11 cellular contexts compared by ENCODE assay signal in genomic region chr6:91299544-91300491, GRCh38.
DNase-seq lines count a peak whose midpoint lies in the region; ATAC-seq and TF ChIP-seq lines count a peak whose summit lies in the region.
"Had no signal": no experiment of that assay in that cellular context is flagged by ENCODE, and none has a peak within 500 bp of the region (broad histone marks: within the 10 kb centered on the region; RNA-seq: fewer than 3 reads in every experiment).

No MANE protein-coding gene starts in this region.

- H3K14ac ChIP-seq in neuronal stem cell (ENCODE audit: low read length): no peak overlapping the region

- TF ChIP-seq CTCF in fibroblast of mammary gland (conservative IDR thresholded peaks at IDR 0.05; ENCODE audit: control insufficient read depth, insufficient read depth, low read depth, low read length): no peak
- TF ChIP-seq CTCF in uterus (IDR thresholded peaks at IDR 0.05): no peak

- no peak overlapping the region for H4K91ac ChIP-seq in neuronal stem cell (ENCODE audit: low read depth, low read length, poor library complexity)

- WGBS in neuronal stem cell (ENCODE audit: extremely low coverage in 2 of 2, insufficient read length in 2 of 2, insufficient replicate concordance in 1 of 2), 2 donors: no CpG with 5 or more reads among the region's 7 CpGs

- intact Hi-C loops in uterus (cut with DNase I; ENCODE audit: low total_unique reads): no loop called here

- H2AFZ ChIP-seq in neuronal stem cell (ENCODE audit: low read length): no peak overlapping the region

- no peak overlapping the region for H3K4ac ChIP-seq in neuronal stem cell (ENCODE audit: low read length)

- H3K36me3 ChIP-seq in neuronal stem cell (replicated peaks in 1 of 2; ENCODE audit: control insufficient read depth in 2 of 2, insufficient read depth in 2 of 2, low read length in 2 of 2) (no peaks in the 10 kb centered on the region), uterus (no peaks in the 10 kb centered on the region)

- no peak for ATAC-seq in HG03159 (IDR thresholded peaks at IDR 0.05; ENCODE audit: unreplicated experiment)

- H3K23ac ChIP-seq in neuronal stem cell (ENCODE audit: low read depth, low read length, poor library complexity): no peak overlapping the region

- H2BK15ac ChIP-seq in neuronal stem cell (ENCODE audit: low read length): no peak overlapping the region

- H3K9ac ChIP-seq in neuronal stem cell (ENCODE audit: low read depth, low read length, poor library complexity): no peak overlapping the region

- TF ChIP-seq POLR2A in uterus (IDR thresholded peaks at IDR 0.05): no peak

- H3K27ac ChIP-seq in neuronal stem cell (replicated peaks; ENCODE audit: low read length) (no peak overlapping the region), uterus (no peak overlapping the region)

- H3K79me1 ChIP-seq in neuronal stem cell (ENCODE audit: low read depth, low read length): no peaks in the 10 kb centered on the region

- peaks cover 0 to 15% (median 3%) of the 10 kb centered on the region in 3 experiments for H3K27me3 ChIP-seq in neuronal stem cell (ENCODE audit: control insufficient read depth in 3 of 3, insufficient read depth in 3 of 3, low read depth in 1 of 3, low read length in 3 of 3)
- H3K27me3 ChIP-seq in uterus: no peaks in the 10 kb centered on the region

- no peak overlapping the region for H2BK12ac ChIP-seq in neuronal stem cell (ENCODE audit: low read length)

- H2AK5ac ChIP-seq in neuronal stem cell (ENCODE audit: low read depth, low read length): no peak overlapping the region

- no peak overlapping the region for H3K4me2 ChIP-seq in neuronal stem cell (ENCODE audit: insufficient read depth, low read length, poor library complexity, severe bottlenecking)

- H3K4me1 ChIP-seq in neuronal stem cell (ENCODE audit: control insufficient read depth in 2 of 2, insufficient read depth in 1 of 2, low read depth in 1 of 2, low read length in 2 of 2): peaks cover 3% of the 10 kb centered on the region in 2 donors
- H3K4me1 ChIP-seq in uterus: peaks cover 0 to 3% of the 10 kb centered on the region in 2 donors

- no peak overlapping the region for H4K8ac ChIP-seq in neuronal stem cell (ENCODE audit: low read depth, low read length)

- DNase-seq in DMS79 treated with DMSO at 0.1 percent for 48 hours (lab: John Stamatoyannopoulos, UW): peak; percentile 20
- DNase-seq in NCI-H345 treated with DMSO at 0.1 percent for 48 hours (lab: John Stamatoyannopoulos, UW; ENCODE audit: unreplicated experiment): peak; percentile 44
- DNase-seq in fibroblast of mammary gland (ENCODE audit: low read depth): peak; percentile 1
- DNase-seq in neuronal stem cell (ENCODE audit: low spot score): peak; percentile 51
- DNase-seq in DMS153 treated with DMSO at 0.1 percent for 48 hours (lab: John Stamatoyannopoulos, UW; ENCODE audit: unreplicated experiment): no peak
- no peak for DNase-seq in NCI-H2107 treated with DMSO at 0.1 percent for 48 hours (lab: John Stamatoyannopoulos, UW; ENCODE audit: unreplicated experiment)
- no peak for DNase-seq in uterus
- DNase-seq: CD4-positive, CD25-positive, alpha-beta regulatory T cell; NCI-H1694; nucleus accumbens had no signal

- H2BK120ac ChIP-seq in neuronal stem cell (ENCODE audit: low read depth, low read length): no peak overlapping the region

- no peak overlapping the region for H3K4me3 ChIP-seq in fibroblast of mammary gland (ENCODE audit: control insufficient read depth, low read depth, low read length)
- no peak overlapping the region for H3K4me3 ChIP-seq in neuronal stem cell (ENCODE audit: low read length in 2 of 2)
- H3K4me3 ChIP-seq in uterus: no peak overlapping the region

- H2BK5ac ChIP-seq in neuronal stem cell (ENCODE audit: low read length): no peak overlapping the region

- H3K18ac ChIP-seq in neuronal stem cell (ENCODE audit: low read length): no peak overlapping the region

- H3K9me3 ChIP-seq in neuronal stem cell (replicated peaks in 1 of 2; ENCODE audit: control insufficient read depth in 2 of 2, insufficient read depth in 1 of 2, low read depth in 1 of 2, low read length in 2 of 2): no peaks in the 10 kb centered on the region
- no peaks in the 10 kb centered on the region for H3K9me3 ChIP-seq in uterus

Comparison
In these comparisons a context has a peak if more than half of its experiments do, and no peak if none do; other contexts are left out.
1. DNase-seq: peak in DMS79 treated with DMSO at 0.1 percent for 48 hours (single experiment), NCI-H345 treated with DMSO at 0.1 percent for 48 hours (single experiment), fibroblast of mammary gland (single experiment) and neuronal stem cell (single experiment); none in DMS153 treated with DMSO at 0.1 percent for 48 hours (single experiment), NCI-H2107 treated with DMSO at 0.1 percent for 48 hours (single experiment) and uterus (0 of 2).